8 cellular contexts compared by ENCODE assay signal in genomic region chr1:230917284-230918135, GRCh38. TPM values are rescaled to one million over a fixed set of nuclear protein-coding genes. Genes with fewer than 3 reads are reported as not detected.
DNase-seq lines count a peak whose midpoint lies in the region; ATAC-seq, FAIRE-seq and TF ChIP-seq lines count a peak whose summit lies in the region.

No MANE protein-coding gene starts in this region.

- H3K36me3 ChIP-seq in spleen = peaks cover 0 to 100% (median 60%) of the 10 kb centered on the region in 6 donors

- no peak for TF ChIP-seq POLR2A in spleen (IDR thresholded peaks at IDR 0.05)

- peak; percentile 68 for TF ChIP-seq CTCF in astrocyte of the spinal cord (IDR thresholded peaks at IDR 0.05; ENCODE audit: low read depth, low read length)
- peak; percentile 46 to 88 (median 77) for TF ChIP-seq CTCF in spleen (IDR thresholded peaks at IDR 0.05 in 8 of 11, conservative IDR thresholded peaks at IDR 0.05 in 3 of 11)

- DNase-seq in CD1c-positive myeloid dendritic cell (ENCODE audit: extremely low spot score) (peak; percentile 83), NCI-H146 treated with DMSO at 0.1 percent for 48 hours (lab: John Stamatoyannopoulos, UW; ENCODE audit: unreplicated experiment) (peak; percentile 42), astrocyte of the spinal cord (ENCODE audit: low read depth, low spot score) (peak; percentile 68), iPS DF 4.7 (ENCODE audit: extremely low read depth, low spot score) (peak; percentile 62), spleen (peak; percentile 85)

- H3K4me3 ChIP-seq in astrocyte of the spinal cord (ENCODE audit: low read depth, low read length) = no peak overlapping the region
- H3K4me3 ChIP-seq in spleen = no peak overlapping the region

- in situ Hi-C loops in astrocyte of the spinal cord (cut with HindIII; ENCODE audit: low sequenced_read_pairs) = no loop called here

- no peaks in the 10 kb centered on the region for H3K27me3 ChIP-seq in spleen (replicated peaks in 1 of 7)

- ATAC-seq in GM21528 (IDR thresholded peaks at IDR 0.05; ENCODE audit: low FRiP score, unreplicated experiment) = peak; percentile 80
- ATAC-seq in GM18520 (IDR thresholded peaks at IDR 0.05; ENCODE audit: unreplicated experiment) = no peak

- no peak overlapping the region for H3K27ac ChIP-seq in spleen

- peaks cover 0 to 6% (median 0%) of the 10 kb centered on the region in 6 donors for H3K4me1 ChIP-seq in spleen

- WGBS in spleen, 5 donors = 49 to 57% (median 53%) methylated on average over 15 of the region's 15 CpGs

- intact Hi-C loops in spleen (cut with DNase I; ENCODE audit: low total_unique reads) = loop anchor here (2.0 to 10.0 kb wide), 2 partner anchors 177 to 291 kb away; no protein-coding TSS in a partner anchor

- peak; percentile 92 for FAIRE-seq in TTC549 (lab: Jason Lieb, UNC)

- H3K9me3 ChIP-seq in spleen = no peaks in the 10 kb centered on the region

RNA-seq across cellular contexts. Expression of gene C1orf198, which starts 49.2 kb away (rescaled TPM):
- total RNA-seq in spleen = 10 to 100 TPM; 13.3 to 32.7 (median 21.3) TPM
- 10 to 100 TPM in 1 of 3 donors, 1 to 10 TPM in 2; 5.0 to 11.4 (median 8.0) TPM for polyA plus RNA-seq in spleen
